Comparison of ENCODE assay signal across 1 cellular context in the genomic region with DNA sequence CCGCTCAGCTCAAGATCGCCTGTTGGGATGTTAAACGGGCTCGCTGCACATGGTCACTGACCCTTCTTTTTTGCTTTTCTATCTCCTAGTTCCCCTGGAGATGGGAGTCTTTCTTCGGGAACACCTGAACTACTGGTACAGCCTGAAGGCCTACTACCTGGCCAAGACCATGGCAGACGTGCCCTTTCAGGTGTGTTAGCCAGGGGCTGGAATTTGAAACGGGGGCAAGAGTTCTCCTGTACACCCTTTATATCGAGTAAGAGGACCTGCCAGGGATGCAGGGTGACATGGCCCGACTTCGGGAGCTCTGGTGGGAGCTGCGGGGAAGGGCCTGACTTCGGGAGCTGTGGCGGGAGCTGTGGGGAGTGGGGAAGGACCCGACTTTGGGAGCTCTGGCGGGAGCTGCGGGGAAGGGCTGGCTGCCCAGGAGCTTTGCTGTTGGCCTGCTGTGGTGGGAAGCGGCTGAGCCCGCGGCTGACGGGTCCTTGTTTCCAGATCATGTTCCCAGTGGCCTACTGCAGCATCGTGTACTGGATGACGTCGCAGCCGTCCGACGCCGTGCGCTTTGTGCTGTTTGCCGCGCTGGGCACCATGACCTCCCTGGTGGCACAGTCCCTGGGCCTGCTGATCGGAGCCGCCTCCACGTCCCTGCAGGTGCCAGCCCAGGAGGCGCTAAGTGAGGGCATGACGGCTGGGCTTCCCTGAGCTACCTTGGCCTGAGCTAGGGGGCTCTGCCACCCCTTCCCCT.
TF ChIP-seq lines count a peak whose summit lies in the region.

No MANE protein-coding gene starts in this region.

TF ChIP-seq in WTC11, 78 proteins besides CTCF, POLR2A, EP300 and RAD21 (continued from another document):
- TF ChIP-seq, protein P1, sequence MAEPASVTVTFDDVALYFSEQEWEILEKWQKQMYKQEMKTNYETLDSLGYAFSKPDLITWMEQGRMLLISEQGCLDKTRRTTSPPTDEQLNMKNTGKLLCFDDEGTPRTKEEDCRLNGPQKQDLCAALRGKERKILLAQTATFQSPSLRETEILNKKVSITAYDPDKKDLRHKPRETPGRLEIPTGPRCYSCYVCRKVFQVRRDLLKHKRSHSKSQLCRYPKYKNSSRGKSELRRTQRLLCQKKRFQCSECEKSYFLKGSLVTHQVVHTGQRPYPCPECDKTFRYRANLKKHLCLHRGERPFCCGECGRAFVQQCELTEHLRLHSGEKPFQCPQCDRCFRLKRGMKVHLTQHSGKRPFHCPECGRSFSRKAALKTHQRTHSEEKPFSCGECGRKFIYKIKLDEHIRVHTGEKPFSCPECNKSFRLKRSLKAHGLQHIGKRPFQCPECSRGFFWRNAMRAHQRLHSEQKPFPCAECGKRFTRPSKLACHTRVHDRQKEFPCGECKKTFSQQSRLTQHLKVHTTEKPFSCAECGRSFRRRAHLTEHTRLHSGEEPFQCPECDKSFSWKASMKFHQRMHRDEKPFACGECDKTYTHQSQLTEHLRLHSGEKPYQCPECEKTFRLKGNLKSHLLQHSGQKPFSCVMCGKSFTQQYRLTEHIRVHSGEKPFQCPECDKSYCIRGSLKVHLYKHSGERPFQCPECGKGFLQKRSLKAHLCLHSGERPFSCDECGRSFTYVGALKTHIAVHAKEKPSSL (CRISPR knock-in tag; conservative IDR thresholded peaks at IDR 0.05), result no peak
- TF ChIP-seq TCF7 (CRISPR knock-in tag; IDR thresholded peaks at IDR 0.05; ENCODE audit: low read depth) (no peak), CREB1 (CRISPR knock-in tag; IDR thresholded peaks at IDR 0.05) (no peak), ZNF423 (CRISPR knock-in tag; IDR thresholded peaks at IDR 0.05) (no peak), NFE2L1 (CRISPR knock-in tag; IDR thresholded peaks at IDR 0.05) (no peak), MYBL2 (CRISPR knock-in tag; IDR thresholded peaks at IDR 0.05) (no peak), EMX1 (CRISPR knock-in tag; IDR thresholded peaks at IDR 0.05) (no peak), ESRRA (CRISPR knock-in tag; IDR thresholded peaks at IDR 0.05; ENCODE audit: borderline replicate concordance) (no peak), SMAD3 (CRISPR knock-in tag; IDR thresholded peaks at IDR 0.05; ENCODE audit: borderline replicate concordance) (no peak), NR1H2 (CRISPR knock-in tag; IDR thresholded peaks at IDR 0.05) (no peak), GRHL2 (CRISPR knock-in tag; IDR thresholded peaks at IDR 0.05; ENCODE audit: insufficient replicate concordance, severe bottlenecking) (no peak)
- TF ChIP-seq, protein P2, sequence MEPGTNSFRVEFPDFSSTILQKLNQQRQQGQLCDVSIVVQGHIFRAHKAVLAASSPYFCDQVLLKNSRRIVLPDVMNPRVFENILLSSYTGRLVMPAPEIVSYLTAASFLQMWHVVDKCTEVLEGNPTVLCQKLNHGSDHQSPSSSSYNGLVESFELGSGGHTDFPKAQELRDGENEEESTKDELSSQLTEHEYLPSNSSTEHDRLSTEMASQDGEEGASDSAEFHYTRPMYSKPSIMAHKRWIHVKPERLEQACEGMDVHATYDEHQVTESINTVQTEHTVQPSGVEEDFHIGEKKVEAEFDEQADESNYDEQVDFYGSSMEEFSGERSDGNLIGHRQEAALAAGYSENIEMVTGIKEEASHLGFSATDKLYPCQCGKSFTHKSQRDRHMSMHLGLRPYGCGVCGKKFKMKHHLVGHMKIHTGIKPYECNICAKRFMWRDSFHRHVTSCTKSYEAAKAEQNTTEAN (CRISPR knock-in tag; IDR thresholded peaks at IDR 0.05), result no peak
- TF ChIP-seq, protein P3, sequence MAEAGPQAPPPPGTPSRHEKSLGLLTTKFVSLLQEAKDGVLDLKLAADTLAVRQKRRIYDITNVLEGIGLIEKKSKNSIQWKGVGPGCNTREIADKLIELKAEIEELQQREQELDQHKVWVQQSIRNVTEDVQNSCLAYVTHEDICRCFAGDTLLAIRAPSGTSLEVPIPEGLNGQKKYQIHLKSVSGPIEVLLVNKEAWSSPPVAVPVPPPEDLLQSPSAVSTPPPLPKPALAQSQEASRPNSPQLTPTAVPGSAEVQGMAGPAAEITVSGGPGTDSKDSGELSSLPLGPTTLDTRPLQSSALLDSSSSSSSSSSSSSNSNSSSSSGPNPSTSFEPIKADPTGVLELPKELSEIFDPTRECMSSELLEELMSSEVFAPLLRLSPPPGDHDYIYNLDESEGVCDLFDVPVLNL (CRISPR knock-in tag; IDR thresholded peaks at IDR 0.05; ENCODE audit: borderline replicate concordance, low read depth), result no peak
- TF ChIP-seq, protein P4, sequence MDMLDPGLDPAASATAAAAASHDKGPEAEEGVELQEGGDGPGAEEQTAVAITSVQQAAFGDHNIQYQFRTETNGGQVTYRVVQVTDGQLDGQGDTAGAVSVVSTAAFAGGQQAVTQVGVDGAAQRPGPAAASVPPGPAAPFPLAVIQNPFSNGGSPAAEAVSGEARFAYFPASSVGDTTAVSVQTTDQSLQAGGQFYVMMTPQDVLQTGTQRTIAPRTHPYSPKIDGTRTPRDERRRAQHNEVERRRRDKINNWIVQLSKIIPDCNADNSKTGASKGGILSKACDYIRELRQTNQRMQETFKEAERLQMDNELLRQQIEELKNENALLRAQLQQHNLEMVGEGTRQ (CRISPR knock-in tag; IDR thresholded peaks at IDR 0.05), result no peak
TF ChIP-seq in WTC11: peak in this region for 0.
